11 cellular contexts compared by ENCODE assay signal in the genomic region with DNA sequence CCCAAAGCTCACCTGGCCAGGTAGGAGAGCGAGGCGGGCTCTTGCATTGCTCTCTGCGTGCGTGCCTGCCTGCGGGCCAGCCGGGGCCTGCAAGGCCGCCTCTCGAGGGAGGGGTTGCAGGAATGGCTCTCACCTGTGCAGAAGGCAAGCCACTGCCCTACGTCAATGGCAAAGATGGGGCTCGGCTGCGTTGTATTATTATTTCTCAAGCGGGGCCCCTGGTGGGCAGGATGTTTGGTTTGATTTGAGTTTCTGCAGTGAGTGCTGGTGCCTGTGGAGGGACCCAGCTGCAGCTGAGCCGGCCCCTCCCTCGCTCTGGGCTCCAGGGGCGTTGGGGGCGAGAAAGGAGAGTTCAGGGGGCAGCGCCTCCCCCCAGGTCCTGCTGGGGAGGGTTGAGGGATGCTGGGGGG.
DNase-seq lines count a peak whose midpoint lies in the region; TF ChIP-seq lines count a peak whose summit lies in the region.
"Had no signal": no experiment of that assay in that cellular context is flagged by ENCODE, and none has a peak within 500 bp of the region (broad histone marks: within the 10 kb centered on the region; RNA-seq: fewer than 3 reads in every experiment).

No MANE protein-coding gene starts in this region.

- H3K4me1 Mint-ChIP-seq in CD8-positive, alpha-beta memory T cell, result peaks cover 52 to 73% (median 55%) of the 10 kb centered on the region in 3 donors

- no peaks in the 10 kb centered on the region for H3K9me3 ChIP-seq in CD8-positive, alpha-beta memory T cell (ENCODE audit: low read length)
- no peaks in the 10 kb centered on the region for H3K9me3 ChIP-seq in esophagus muscularis mucosa
- H3K9me3 ChIP-seq in prostate gland, result no peaks in the 10 kb centered on the region

- intact Hi-C loops in esophagus muscularis mucosa (cut with DNase I) (no loop called here), prostate gland (cut with DNase I) (loop anchor here (5.0 kb wide), 1 partner anchor 52 kb away; no protein-coding TSS in a partner anchor)

- no peak for TF ChIP-seq EP300 in esophagus muscularis mucosa (IDR thresholded peaks at IDR 0.05)

- H3K27ac Mint-ChIP-seq in CD8-positive, alpha-beta memory T cell, result peak overlapping the region in 7 of 8 donors; percentile 73 to 91 (median 78)

- peak overlapping the region in 3 of 7 donors; percentile 18 to 25 (median 23) for H3K4me3 Mint-ChIP-seq in CD8-positive, alpha-beta memory T cell

- H3K36me3 Mint-ChIP-seq in CD8-positive, alpha-beta memory T cell, result peaks cover 0 to 54% (median 5%) of the 10 kb centered on the region in 3 donors

- no peaks in the 10 kb centered on the region for H3K27me3 Mint-ChIP-seq in CD8-positive, alpha-beta memory T cell

- H3K4me3 ChIP-seq in CD8-positive, alpha-beta memory T cell (ENCODE audit: low read length), result no peak overlapping the region
- H3K4me3 ChIP-seq in esophagus muscularis mucosa (no peak overlapping the region), prostate gland (no peak overlapping the region)

- TF ChIP-seq CTCF in esophagus muscularis mucosa (IDR thresholded peaks at IDR 0.05), result no peak
- TF ChIP-seq CTCF in prostate gland (IDR thresholded peaks at IDR 0.05), result no peak

- peak in 1 of 5 donors; percentile 71 for DNase-seq in CD8-positive, alpha-beta memory T cell
- DNase-seq in NCI-H345 treated with DMSO at 0.1 percent for 48 hours (lab: John Stamatoyannopoulos, UW; ENCODE audit: unreplicated experiment) (peak; percentile 82), esophagus muscularis mucosa (ENCODE audit: extremely low spot score) (no peak), prostate gland (ENCODE audit: low spot score) (no peak), kidney tubule cell (ENCODE audit: low spot score) (no peak), NCI-H187 treated with DMSO at 0.1 percent for 48 hours (lab: John Stamatoyannopoulos, UW) (no peak)
- no peak for DNase-seq in stimulated activated CD4-positive, alpha-beta T cell treated with anti-CD3 and anti-CD28 coated beads, Interleukin-4, amount 100 ng/mL, for 4 hours
- DNase-seq: amygdala; GOT3; NCI-H187; stimulated activated CD8-positive, alpha-beta memory T cell treated with anti-CD3 and anti-CD28 coated beads, Interleukin-4, amount 100 ng/mL, for 48 hours had no signal

- 68% methylated on average over 5 of the region's 17 CpGs for WGBS in esophagus muscularis mucosa
- WGBS in prostate gland, result 59% methylated on average over 14 of the region's 17 CpGs

- no peak for TF ChIP-seq POLR2A in esophagus muscularis mucosa (IDR thresholded peaks at IDR 0.05; ENCODE audit: low read depth)
- TF ChIP-seq POLR2A in prostate gland (IDR thresholded peaks at IDR 0.05), result no peak

- peaks cover 31% of the 10 kb centered on the region for H3K36me3 ChIP-seq in CD8-positive, alpha-beta memory T cell (ENCODE audit: insufficient read depth, low read length)
- H3K36me3 ChIP-seq in esophagus muscularis mucosa (peaks cover 11 to 25% (median 23%) of the 10 kb centered on the region in 4 donors), prostate gland (peaks cover 0 to 13% of the 10 kb centered on the region in 2 donors)

- no peaks in the 10 kb centered on the region for H3K27me3 ChIP-seq in CD8-positive, alpha-beta memory T cell (ENCODE audit: insufficient read depth, low read length, poor library complexity, severe bottlenecking)
- no peaks in the 10 kb centered on the region for H3K27me3 ChIP-seq in esophagus muscularis mucosa
- no peaks in the 10 kb centered on the region for H3K27me3 ChIP-seq in prostate gland (replicated peaks; ENCODE audit: insufficient read depth)

- H3K4me1 ChIP-seq in CD8-positive, alpha-beta memory T cell (ENCODE audit: insufficient read depth, low read length), result peaks cover 85% of the 10 kb centered on the region
- H3K4me1 ChIP-seq in esophagus muscularis mucosa (peaks cover 65 to 98% (median 94%) of the 10 kb centered on the region in 4 donors), prostate gland (replicated peaks) (peaks cover 34% of the 10 kb centered on the region)

- no peak overlapping the region for H3K27ac ChIP-seq in CD8-positive, alpha-beta memory T cell (ENCODE audit: low read depth, low read length)
- H3K27ac ChIP-seq in esophagus muscularis mucosa (replicated peaks in 1 of 4) (peak overlapping the region; percentile 89 to 94 (median 92)), prostate gland (peak overlapping the region; percentile 64 to 65)

- CTCF ChIA-PET in CD8-positive, alpha-beta memory T cell (lab: Charles Lee), result no interaction called here

- POLR2A ChIA-PET in CD8-positive, alpha-beta memory T cell (lab: Charles Lee), result no interaction called here

- H3K9me3 Mint-ChIP-seq in CD8-positive, alpha-beta memory T cell, result no peaks in the 10 kb centered on the region
